ENCODE assay signal across 1 cellular context in the genomic region with DNA sequence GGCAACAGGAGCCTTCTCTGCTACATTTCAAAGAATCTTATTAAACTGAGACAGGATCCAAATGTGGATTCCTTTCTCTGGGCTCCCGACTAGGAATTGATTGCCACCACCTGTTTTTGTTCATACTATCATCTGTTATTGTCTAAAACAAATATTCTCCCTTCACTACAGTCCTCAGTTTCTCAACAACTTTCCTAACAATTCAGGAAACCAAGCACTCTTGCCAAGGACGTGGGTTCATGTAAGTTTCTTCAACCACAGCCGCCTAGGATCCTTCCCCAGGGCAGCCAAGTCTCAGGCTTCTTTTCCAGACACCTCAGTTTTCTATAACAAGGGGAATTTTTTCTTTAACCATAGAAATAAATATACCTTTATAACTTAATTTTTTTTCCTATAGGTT.
TF ChIP-seq lines count a peak whose summit lies in the region.

No MANE protein-coding gene starts in this region.

TF ChIP-seq in K562, 482 proteins besides CTCF, POLR2A, EP300 and RAD21 (continued from another document):
- TF ChIP-seq, protein P1, sequence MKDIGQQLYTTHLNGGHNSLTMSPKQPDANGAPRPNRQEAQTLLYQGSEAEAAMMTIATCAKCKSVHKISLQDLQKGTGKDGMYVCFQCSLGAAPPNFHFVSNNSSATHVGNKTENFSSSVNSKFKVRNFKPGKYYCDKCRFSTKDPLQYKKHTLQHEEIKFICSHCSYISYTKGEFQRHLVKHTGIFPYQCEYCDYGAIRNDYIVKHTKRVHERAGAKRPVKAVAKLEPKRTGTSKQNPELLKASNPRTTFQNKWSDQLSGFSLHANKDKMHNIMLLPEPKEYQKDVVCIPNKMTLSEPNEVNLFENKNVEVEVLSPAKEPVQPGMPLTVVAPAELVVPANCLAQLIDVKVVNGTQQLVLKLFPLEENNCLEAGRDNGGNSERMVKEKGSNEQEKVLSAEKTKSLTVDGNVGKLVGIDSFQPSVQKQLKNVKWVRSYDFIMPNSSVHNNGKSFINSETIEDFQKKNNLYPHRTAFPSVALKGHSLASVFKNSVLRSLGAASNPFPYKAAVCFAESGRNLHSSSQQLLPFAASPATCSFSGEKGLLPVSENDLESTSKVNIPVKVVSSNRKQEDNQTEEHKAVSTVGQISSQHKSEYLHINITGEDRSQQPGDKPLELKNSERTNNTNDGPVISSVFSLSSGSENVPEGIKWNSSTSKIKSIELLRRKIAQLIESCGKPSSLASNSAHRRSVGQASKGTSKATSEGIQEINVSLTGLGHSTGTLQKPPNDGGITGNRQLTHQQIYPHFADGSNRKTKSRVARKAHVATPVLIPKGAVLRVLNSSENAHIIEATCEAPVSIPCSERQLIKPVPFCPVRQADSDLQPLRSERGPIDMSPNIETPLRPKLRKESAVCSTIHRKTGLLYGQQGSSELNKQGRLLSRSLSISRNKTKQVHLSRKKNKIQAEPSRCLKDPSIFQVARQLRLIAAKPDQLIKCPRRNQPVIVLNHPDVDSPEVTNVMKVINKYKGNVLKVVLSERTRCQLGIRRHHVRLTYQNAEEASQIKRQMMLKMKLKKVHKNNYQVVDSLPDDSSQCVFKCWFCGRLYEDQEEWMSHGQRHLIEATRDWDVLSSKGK (CRISPR knock-in tag; IDR thresholded peaks at IDR 0.05), result no peak
- TF ChIP-seq FOXJ2 (tag; IDR thresholded peaks at IDR 0.05) (no peak), LARP7 (IDR thresholded peaks at IDR 0.05) (no peak), SIRT6 (IDR thresholded peaks at IDR 0.05; ENCODE audit: low read depth, low read length) (no peak), MTF1 (CRISPR knock-in tag; IDR thresholded peaks at IDR 0.05; ENCODE audit: borderline replicate concordance) (no peak), TARDBP (IDR thresholded peaks at IDR 0.05) (no peak), KLF13 (tag; IDR thresholded peaks at IDR 0.05; ENCODE audit: borderline replicate concordance, low read depth) (no peak)
- TF ChIP-seq, protein P2, sequence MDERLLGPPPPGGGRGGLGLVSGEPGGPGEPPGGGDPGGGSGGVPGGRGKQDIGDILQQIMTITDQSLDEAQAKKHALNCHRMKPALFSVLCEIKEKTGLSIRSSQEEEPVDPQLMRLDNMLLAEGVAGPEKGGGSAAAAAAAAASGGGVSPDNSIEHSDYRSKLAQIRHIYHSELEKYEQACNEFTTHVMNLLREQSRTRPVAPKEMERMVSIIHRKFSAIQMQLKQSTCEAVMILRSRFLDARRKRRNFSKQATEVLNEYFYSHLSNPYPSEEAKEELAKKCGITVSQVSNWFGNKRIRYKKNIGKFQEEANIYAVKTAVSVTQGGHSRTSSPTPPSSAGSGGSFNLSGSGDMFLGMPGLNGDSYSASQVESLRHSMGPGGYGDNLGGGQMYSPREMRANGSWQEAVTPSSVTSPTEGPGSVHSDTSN (CRISPR knock-in tag; IDR thresholded peaks at IDR 0.05; ENCODE audit: low read depth), result no peak
- TF ChIP-seq, protein P2 (tag; conservative IDR thresholded peaks at IDR 0.05; ENCODE audit: low read depth), result no peak
- TF ChIP-seq, protein P3, sequence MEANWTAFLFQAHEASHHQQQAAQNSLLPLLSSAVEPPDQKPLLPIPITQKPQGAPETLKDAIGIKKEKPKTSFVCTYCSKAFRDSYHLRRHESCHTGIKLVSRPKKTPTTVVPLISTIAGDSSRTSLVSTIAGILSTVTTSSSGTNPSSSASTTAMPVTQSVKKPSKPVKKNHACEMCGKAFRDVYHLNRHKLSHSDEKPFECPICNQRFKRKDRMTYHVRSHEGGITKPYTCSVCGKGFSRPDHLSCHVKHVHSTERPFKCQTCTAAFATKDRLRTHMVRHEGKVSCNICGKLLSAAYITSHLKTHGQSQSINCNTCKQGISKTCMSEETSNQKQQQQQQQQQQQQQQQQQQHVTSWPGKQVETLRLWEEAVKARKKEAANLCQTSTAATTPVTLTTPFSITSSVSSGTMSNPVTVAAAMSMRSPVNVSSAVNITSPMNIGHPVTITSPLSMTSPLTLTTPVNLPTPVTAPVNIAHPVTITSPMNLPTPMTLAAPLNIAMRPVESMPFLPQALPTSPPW (CRISPR knock-in tag; IDR thresholded peaks at IDR 0.05), result no peak
- TF ChIP-seq, protein P4, sequence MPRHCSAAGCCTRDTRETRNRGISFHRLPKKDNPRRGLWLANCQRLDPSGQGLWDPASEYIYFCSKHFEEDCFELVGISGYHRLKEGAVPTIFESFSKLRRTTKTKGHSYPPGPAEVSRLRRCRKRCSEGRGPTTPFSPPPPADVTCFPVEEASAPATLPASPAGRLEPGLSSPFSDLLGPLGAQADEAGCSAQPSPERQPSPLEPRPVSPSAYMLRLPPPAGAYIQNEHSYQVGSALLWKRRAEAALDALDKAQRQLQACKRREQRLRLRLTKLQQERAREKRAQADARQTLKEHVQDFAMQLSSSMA (CRISPR knock-in tag; IDR thresholded peaks at IDR 0.05), result no peak
